Comparison of ENCODE assay signal across 19 cellular contexts in genomic region chr6:23505021-23505420, GRCh38.
"Had no signal": no experiment of that assay in that cellular context is flagged by ENCODE, and none has a peak within 500 bp of the region (broad histone marks: within the 10 kb centered on the region; RNA-seq: fewer than 3 reads in every experiment).

No MANE protein-coding gene starts in this region.

- H3K4me3 ChIP-seq: ascending aorta, coronary artery, esophagus squamous epithelium, lung, pancreas had no signal

- H3K36me3 ChIP-seq: ascending aorta, esophagus squamous epithelium, pancreas had no signal

- ATAC-seq: activated CD8-positive, alpha-beta T cell treated with anti-CD3 and anti-CD28 coated beads, Interleukin-2, amount 10 ng/mL, durations not matched to agents 7 days and 5 days; pancreas; sciatic nerve; T-helper 17 cell had no signal

- H3K27me3 ChIP-seq: ascending aorta, esophagus squamous epithelium, pancreas had no signal

- DNase-seq: activated B cell treated with CpG ODN at 0.5 μM for 24 hours; activated CD4-positive, alpha-beta T cell treated with anti-CD3 and anti-CD28 coated beads, Interleukin-2, amount 10 ng/mL, durations not matched to agents 24 days and 14 days; activated CD8-positive, alpha-beta memory T cell treated with anti-CD3 and anti-CD28 coated beads, Interleukin-2, amount 50 U/mL, for 4 hours; activated CD8-positive, alpha-beta T cell treated with anti-CD3 and anti-CD28 coated beads, Interleukin-2, amount 10 ng/mL, durations not matched to agents 7 days and 5 days; activated gamma-delta T cell treated with Interleukin-2 at 50 U/mL for 16 hours; caudate nucleus; effector CD4-positive, alpha-beta T cell; esophagus squamous epithelium; islet precursor cell; pancreas; stimulated activated CD4-positive, alpha-beta T cell treated with anti-CD3 and anti-CD28 coated beads, Interleukin-1b, Interleukin-23, amount 100 ng/mL, for 48 hours; T-helper 17 cell had no signal

- FAIRE-seq: pancreas, TTC549 had no signal

- H3K4me3 Mint-ChIP-seq: activated B cell treated with CpG ODN at 0.5 μM for 24 hours; activated CD4-positive, alpha-beta T cell treated with anti-CD3 and anti-CD28 coated beads, Interleukin-2, amount 10 ng/mL, durations not matched to agents 24 days and 14 days; activated CD8-positive, alpha-beta T cell treated with anti-CD3 and anti-CD28 coated beads, Interleukin-2, amount 10 ng/mL, durations not matched to agents 7 days and 5 days; activated naive CD8-positive, alpha-beta T cell; neural crest cell; T-helper 17 cell had no signal

- H3K27me3 Mint-ChIP-seq: activated B cell treated with CpG ODN at 0.5 μM for 24 hours; activated CD4-positive, alpha-beta T cell treated with anti-CD3 and anti-CD28 coated beads, Interleukin-2, amount 10 ng/mL, durations not matched to agents 24 days and 14 days; activated naive CD8-positive, alpha-beta T cell; T-helper 17 cell had no signal

- H3K27ac ChIP-seq: ascending aorta, coronary artery, esophagus squamous epithelium, pancreas had no signal

- H3K4me1 ChIP-seq: ascending aorta, esophagus squamous epithelium, pancreas had no signal

- H3K4me1 Mint-ChIP-seq: activated B cell treated with CpG ODN at 0.5 μM for 24 hours; activated CD4-positive, alpha-beta T cell treated with anti-CD3 and anti-CD28 coated beads, Interleukin-2, amount 10 ng/mL, durations not matched to agents 24 days and 14 days; neural crest cell; T-helper 17 cell had no signal

- H3K9me3 ChIP-seq: ascending aorta, esophagus squamous epithelium, pancreas had no signal

- H3K27ac Mint-ChIP-seq: activated B cell treated with CpG ODN at 0.5 μM for 24 hours; activated CD4-positive, alpha-beta T cell treated with anti-CD3 and anti-CD28 coated beads, Interleukin-2, amount 10 ng/mL, durations not matched to agents 24 days and 14 days; activated CD8-positive, alpha-beta T cell treated with anti-CD3 and anti-CD28 coated beads, Interleukin-2, amount 10 ng/mL, durations not matched to agents 7 days and 5 days; activated naive CD8-positive, alpha-beta T cell; T-helper 17 cell had no signal

- H3K36me3 Mint-ChIP-seq: activated naive CD8-positive, alpha-beta T cell had no signal

- H3K9me3 Mint-ChIP-seq: activated CD4-positive, alpha-beta T cell treated with anti-CD3 and anti-CD28 coated beads, Interleukin-2, amount 10 ng/mL, durations not matched to agents 24 days and 14 days had no signal
